17 cellular contexts compared by ENCODE assay signal in genomic region chr11:94077568-94078293, GRCh38. TPM values are rescaled to one million over a fixed set of nuclear protein-coding genes. Genes with fewer than 3 reads are reported as not detected.
"Had no signal": no experiment of that assay in that cellular context is flagged by ENCODE, and none has a peak within 500 bp of the region (broad histone marks: within the 10 kb centered on the region; RNA-seq: fewer than 3 reads in every experiment).

No MANE protein-coding gene starts in this region.

- H3K27ac ChIP-seq: prostate gland, thoracic aorta, vagina had no signal

- H3K9me3 ChIP-seq: prostate gland, thoracic aorta, vagina had no signal

- DNase-seq: activated CD4-positive, alpha-beta T cell treated with anti-CD3 and anti-CD28 coated beads, Interleukin-2, amount 50 U/mL, for 4 hours; activated CD8-positive, alpha-beta memory T cell treated with anti-CD3 and anti-CD28 coated beads, Interleukin-2, amount 10 ng/mL, durations not matched to agents 7 days and 5 days; activated effector memory CD4-positive, alpha-beta T cell treated with anti-CD3 and anti-CD28 coated beads, Interleukin-2, amount 50 U/mL, for 16 hours; activated naive CD8-positive, alpha-beta T cell treated with anti-CD3 and anti-CD28 coated beads for 36 hours; activated T-cell treated with anti-CD3 and anti-CD28 coated beads, Interleukin-2, amount 50 U/mL, for 4 hours; anterior cingulate cortex; immature natural killer cell; occipital lobe; stimulated activated CD4-positive, alpha-beta T cell treated with anti-CD3 and anti-CD28 coated beads, Interleukin-15, amount 100 ng/mL, for 24 hours; stimulated activated CD4-positive, alpha-beta T cell treated with anti-CD3 and anti-CD28 coated beads, Interleukin-4, amount 100 ng/mL, for 24 hours; stimulated activated naive CD8-positive, alpha-beta T cell treated with anti-CD3 and anti-CD28 coated beads, Interleukin-15, amount 100 ng/mL, for 72 hours had no signal

- H3K36me3 ChIP-seq: prostate gland, thoracic aorta, vagina had no signal

- H3K4me3 ChIP-seq: prostate gland, thoracic aorta, vagina had no signal

- H3K4me1 ChIP-seq: prostate gland, vagina had no signal

- ATAC-seq: activated CD4-positive, CD25-positive, alpha-beta regulatory T cell treated with anti-CD3 and anti-CD28 coated beads, Interleukin-2, amount 50 U/mL, for 24 hours; activated CD8-positive, alpha-beta memory T cell treated with anti-CD3 and anti-CD28 coated beads, Interleukin-2, amount 10 ng/mL, durations not matched to agents 7 days and 5 days; activated T-cell treated with anti-CD3 and anti-CD28 coated beads, Interleukin-2, amount 50 U/mL, for 4 hours; SK-N-SH treated with all-trans-retinoic acid at 6 μM for 48 hours; stimulated activated naive CD8-positive, alpha-beta T cell treated with anti-CD3 and anti-CD28 coated beads, Interleukin-15, amount 100 ng/mL, for 72 hours had no signal

- H3K27me3 ChIP-seq: vagina had no signal

RNA-seq across cellular contexts. Expression of gene HEPHL1, which starts 56.6 kb away (rescaled TPM):
- total RNA-seq: activated CD8-positive, alpha-beta memory T cell treated with anti-CD3 and anti-CD28 coated beads, Interleukin-2, amount 10 ng/mL, durations not matched to agents 7 days and 5 days; activated naive CD8-positive, alpha-beta T cell treated with anti-CD3 and anti-CD28 coated beads for 36 hours; activated T-cell treated with anti-CD3 and anti-CD28 coated beads, Interleukin-2, amount 50 U/mL, for 4 hours; mucosa of gallbladder; occipital lobe; thoracic aorta had no signal
- polyA plus RNA-seq: immature natural killer cell had no signal
